Comparison of ENCODE assay signal across 9 cellular contexts in genomic region chrX:46757593-46757992, GRCh38. TPM values are rescaled to one million over a fixed set of nuclear protein-coding genes. Genes with fewer than 3 reads are reported as not detected.
A peak's percentile ranks its signal among the peaks of the same experiment; 100 is the strongest.
DNase-seq lines count a peak whose midpoint lies in the region; ATAC-seq and TF ChIP-seq lines count a peak whose summit lies in the region.
"Had no signal": no experiment of that assay in that cellular context is flagged by ENCODE, and none has a peak within 500 bp of the region (broad histone marks: within the 10 kb centered on the region; RNA-seq: fewer than 3 reads in every experiment).

No MANE protein-coding gene starts in this region.

- H3K27ac ChIP-seq in AG04450 (ENCODE audit: low read depth, low read length) (no peak overlapping the region), HCT116 (ENCODE audit: low read depth, low read length) (no peak overlapping the region), aorta (ENCODE audit: low read depth in 1 of 2, low read length in 2 of 2) (no peak overlapping the region), gastroesophageal sphincter (peak overlapping the region in 1 of 4 donors; percentile 66)

- H3K36me3 ChIP-seq in HCT116 (ENCODE audit: control insufficient read depth in 1 of 2, insufficient read depth in 2 of 2, low read length in 2 of 2) = no peaks in the 10 kb centered on the region
- no peaks in the 10 kb centered on the region for H3K36me3 ChIP-seq in aorta (ENCODE audit: control insufficient read depth in 1 of 2, insufficient read depth in 2 of 2, low read length in 1 of 2)
- H3K36me3 ChIP-seq in gastroesophageal sphincter = no peaks in the 10 kb centered on the region

- H3K4me3 ChIP-seq in AG04450 (ENCODE audit: low read depth, low read length) = peak overlapping the region; percentile 73
- H3K4me3 ChIP-seq in HCT116 (replicated peaks in 1 of 2; ENCODE audit: low read depth in 1 of 2, low read length in 2 of 2) = peak overlapping the region; percentile 54 to 74
- no peak overlapping the region for H3K4me3 ChIP-seq in aorta (ENCODE audit: low read length in 2 of 2)
- H3K4me3 ChIP-seq in gastroesophageal sphincter = no peak overlapping the region

- no peak for DNase-seq in AG04450 (ENCODE audit: low read depth, low spot score)
- no peak for DNase-seq in HCT116 (ENCODE audit: low read depth, low spot score)
- no peak for DNase-seq in activated naive CD8-positive, alpha-beta T cell treated with anti-CD3 and anti-CD28 coated beads, Interleukin-2, amount 50 U/mL, for 24 hours
- peak; percentile 20 to 45 for DNase-seq in lung microvascular endothelial cell (ENCODE audit: low read depth in 2 of 2)
- DNase-seq in occipital lobe (lab: John Stamatoyannopoulos, UW) = no peak
- no peak for DNase-seq in aorta
- DNase-seq: NCI-H446 had no signal

- peaks cover 35% of the 10 kb centered on the region for H3K4me1 Mint-ChIP-seq in activated naive CD8-positive, alpha-beta T cell treated with anti-CD3 and anti-CD28 coated beads, Interleukin-2, amount 50 U/mL, for 24 hours

- CTCF ChIA-PET in AG04450 (lab: Charles Lee) (interaction anchor here (1.2 to 1.9 kb wide), 2 partner anchors 39 to 336 kb away, joined by 4 to 9 read pairs; no protein-coding TSS in a partner anchor), HCT116 (lab: Charles Lee) (no interaction called here)

- RAD21 ChIA-PET in HCT116 (lab: Charles Lee; ENCODE audit: low non-redundant PET in 1 of 2, low total read pairs in 2 of 2, uncharacterized antibody in 2 of 2, unreplicated experiment in 2 of 2) = no interaction called here

- H4K20me1 ChIP-seq in HCT116 (ENCODE audit: insufficient read depth) = no peaks in the 10 kb centered on the region

- H2AFZ ChIP-seq in HCT116 (ENCODE audit: low read depth, low read length, poor library complexity, severe bottlenecking) = no peak overlapping the region

- peaks cover 7% of the 10 kb centered on the region for H3K27me3 Mint-ChIP-seq in activated naive CD8-positive, alpha-beta T cell treated with anti-CD3 and anti-CD28 coated beads, Interleukin-2, amount 50 U/mL, for 24 hours

- no peak for TF ChIP-seq RAD21 in HCT116 (IDR thresholded peaks at IDR 0.05; ENCODE audit: low read depth)

- H3K27ac Mint-ChIP-seq in activated naive CD8-positive, alpha-beta T cell treated with anti-CD3 and anti-CD28 coated beads, Interleukin-2, amount 50 U/mL, for 24 hours = peak overlapping the region; percentile 88

- intact Hi-C loops in HCT116 (cut with micrococcal nuclease) (loop anchor here (10.0 kb wide), 1 partner anchor 337 kb away; no protein-coding TSS in a partner anchor), aorta (cut with DNase I) (loop anchor here (5.0 to 10.0 kb wide), 2 partner anchors 275 to 277 kb away; no protein-coding TSS in a partner anchor)

- 74 to 85% methylated on average over 8 of the region's 8 CpGs for WGBS in aorta, 2 donors
- WGBS in gastroesophageal sphincter (ENCODE audit: low coverage in 1 of 2), 2 donors = 44 to 78% methylated on average over 3 to 4 of the region's 8 CpGs

- TF ChIP-seq CTCF in AG04450 (IDR thresholded peaks at IDR 0.05; ENCODE audit: low read depth, low read length) (no peak), HCT116 (IDR thresholded peaks at IDR 0.05 in 2 of 3, conservative IDR thresholded peaks at IDR 0.05 in 1 of 3; ENCODE audit: borderline replicate concordance in 1 of 3, insufficient read depth in 1 of 3, low read depth in 2 of 3, low read length in 2 of 3) (no peak), gastroesophageal sphincter (IDR thresholded peaks at IDR 0.05) (no peak)

- H3K27me3 ChIP-seq in AG04450 (ENCODE audit: control insufficient read depth, insufficient read depth, low read length) (no peaks in the 10 kb centered on the region), HCT116 (ENCODE audit: insufficient read depth, low read length) (no peaks in the 10 kb centered on the region), aorta (ENCODE audit: control insufficient read depth in 1 of 2, insufficient read depth in 2 of 2, low read length in 1 of 2) (no peaks in the 10 kb centered on the region), gastroesophageal sphincter (no peaks in the 10 kb centered on the region)

- H3K36me3 Mint-ChIP-seq in activated naive CD8-positive, alpha-beta T cell treated with anti-CD3 and anti-CD28 coated beads, Interleukin-2, amount 50 U/mL, for 24 hours (ENCODE audit: low read depth) = no peaks in the 10 kb centered on the region

- no peaks in the 10 kb centered on the region for H3K9me2 ChIP-seq in HCT116 (ENCODE audit: insufficient read depth)

- BruUV-seq in HCT116 (replicated peaks; lab: Mats Ljungman, UMichigan) = no TSS peak

- H3K4me3 Mint-ChIP-seq in activated naive CD8-positive, alpha-beta T cell treated with anti-CD3 and anti-CD28 coated beads, Interleukin-2, amount 50 U/mL, for 24 hours = peak overlapping the region; percentile 91

- TF ChIP-seq POLR2A in HCT116 (IDR thresholded peaks at IDR 0.05; ENCODE audit: borderline replicate concordance, extremely low read depth, insufficient read depth, insufficient read length) = no peak
- no peak for TF ChIP-seq POLR2A in gastroesophageal sphincter (IDR thresholded peaks at IDR 0.05)

- ATAC-seq in HCT116 (no peak), aorta (ENCODE audit: low FRiP score) (no peak), gastroesophageal sphincter (no peak), HG02885 (IDR thresholded peaks at IDR 0.05; ENCODE audit: poor library complexity, unreplicated experiment) (no peak)
- ATAC-seq in activated naive CD8-positive, alpha-beta T cell treated with anti-CD3 and anti-CD28 coated beads, Interleukin-2, amount 50 U/mL, for 24 hours = no peak

- H3K4me2 ChIP-seq in HCT116 (ENCODE audit: low read length) = peak overlapping the region; percentile 87

- peaks cover 11 to 20% of the 10 kb centered on the region in 2 experiments for H3K4me1 ChIP-seq in HCT116 (ENCODE audit: control insufficient read depth in 1 of 2, insufficient read depth in 2 of 2, low read length in 2 of 2)
- no peaks in the 10 kb centered on the region for H3K4me1 ChIP-seq in aorta (ENCODE audit: control insufficient read depth in 1 of 2, insufficient read depth in 2 of 2, low read length in 2 of 2)
- peaks cover 0 to 6% (median 0%) of the 10 kb centered on the region in 3 donors for H3K4me1 ChIP-seq in gastroesophageal sphincter

- no peak for TF ChIP-seq EP300 in gastroesophageal sphincter (IDR thresholded peaks at IDR 0.05)

- POLR2A ChIA-PET in AG04450 (lab: Yijun Ruan, JAX) = interaction anchor here (0.5 kb wide), 1 partner anchor 72 kb away, joined by 4 read pairs; no protein-coding TSS in a partner anchor
- POLR2A ChIA-PET in HCT116 (lab: Charles Lee) = no interaction called here

- peak overlapping the region; percentile 64 for H3K9ac ChIP-seq in HCT116 (ENCODE audit: low read length)

- H3K9me3 Mint-ChIP-seq in activated naive CD8-positive, alpha-beta T cell treated with anti-CD3 and anti-CD28 coated beads, Interleukin-2, amount 50 U/mL, for 24 hours = no peaks in the 10 kb centered on the region

- H3K9me3 ChIP-seq in AG04450 (ENCODE audit: control insufficient read depth, insufficient read depth, low read length) (no peaks in the 10 kb centered on the region), HCT116 (ENCODE audit: control insufficient read depth in 1 of 2, insufficient read depth in 1 of 2, low read depth in 1 of 2, low read length in 2 of 2) (no peaks in the 10 kb centered on the region), aorta (ENCODE audit: control insufficient read depth, low read length) (no peaks in the 10 kb centered on the region), gastroesophageal sphincter (no peaks in the 10 kb centered on the region)

- peaks cover 18% of the 10 kb centered on the region for H3K79me2 ChIP-seq in HCT116 (ENCODE audit: insufficient read depth, low read length)

TF ChIP-seq in HCT116, 20 proteins besides CTCF, POLR2A, EP300 and RAD21 (continues in another document):
- TF ChIP-seq EZH2 (IDR thresholded peaks at IDR 0.05) (no peak), CBX3 (IDR thresholded peaks at IDR 0.05; ENCODE audit: low read depth) (no peak), ZFX (IDR thresholded peaks at IDR 0.05) (no peak), SIN3A (IDR thresholded peaks at IDR 0.05; ENCODE audit: low read depth) (no peak), ZNF274 (IDR thresholded peaks at IDR 0.05; ENCODE audit: low read depth, low read length) (no peak), POLR2AphosphoS5 (IDR thresholded peaks at IDR 0.05; ENCODE audit: low read depth, low read length) (no peak), ATF3 (IDR thresholded peaks at IDR 0.05) (no peak), SRF (IDR thresholded peaks at IDR 0.05; ENCODE audit: low read depth) (no peak)

RNA-seq across cellular contexts. Expression of gene SLC9A7, which starts 1.3 kb away (rescaled TPM):
- polyA plus RNA-seq in AG04450 (2011; rRNA removed) (15.3 and 16.3 TPM in 2 replicates), aorta (under 1 TPM; 0.33 to 0.38 TPM)
- polyA minus RNA-seq in AG04450 (2011; rRNA and poly(A)+ RNA removed) = 55.0 and 70.3 TPM in 2 replicates
- total RNA-seq in HCT116 (2021; ENCODE audit: unreplicated experiment) (18.6 TPM), lung microvascular endothelial cell (6.8 and 9.3 TPM in 2 replicates), occipital lobe (26.2 TPM), aorta (1 to 10 TPM; 2.5 to 3.0 TPM), gastroesophageal sphincter (1 to 10 TPM; 3.5 to 6.1 (median 4.2) TPM)
- 12.9 and 14.4 TPM in 2 replicates for polyA plus RNA-seq in HCT116 (2012)

Comparison
In these comparisons a context has a peak if more than half of its experiments do, and no peak if none do; other contexts are left out.
1. DNase-seq: peak in lung microvascular endothelial cell (2 of 2); none in AG04450 (single experiment), HCT116 (single experiment), activated naive CD8-positive, alpha-beta T cell treated with anti-CD3 and anti-CD28 coated beads, Interleukin-2, amount 50 U/mL, for 24 hours (single experiment), occipital lobe (single experiment) and aorta (0 of 2).
2. H3K4me3 ChIP-seq: peak in AG04450 (single experiment) and HCT116 (2 of 2); none in aorta (0 of 2) and gastroesophageal sphincter (0 of 2).